In genomic region chr11:117219001-117219400, GRCh38 we compare ENCODE assay signal across 17 cellular contexts. TPM values are rescaled to one million over a fixed set of nuclear protein-coding genes. Genes with fewer than 3 reads are reported as not detected.
DNase-seq lines count a peak whose midpoint lies in the region; ATAC-seq and TF ChIP-seq lines count a peak whose summit lies in the region.
"Had no signal": no experiment of that assay in that cellular context is flagged by ENCODE, and none has a peak within 500 bp of the region (broad histone marks: within the 10 kb centered on the region; RNA-seq: fewer than 3 reads in every experiment).

No MANE protein-coding gene starts in this region.

- H3K4me2 ChIP-seq in hepatocyte, result no peak overlapping the region

- TF ChIP-seq POLR2A in sigmoid colon (IDR thresholded peaks at IDR 0.05) (no peak), vagina (IDR thresholded peaks at IDR 0.05) (no peak)

- H3K27me3 ChIP-seq in heart right ventricle (no peaks in the 10 kb centered on the region), hepatocyte (no peaks in the 10 kb centered on the region), sigmoid colon (no peaks in the 10 kb centered on the region), vagina (no peaks in the 10 kb centered on the region)

- peak in 1 of 2 donors; percentile 15 for DNase-seq in heart right ventricle
- DNase-seq in Right ventricle myocardium superior, result no peak
- DNase-seq in hepatocyte (ENCODE audit: low spot score), result peak; percentile 1
- peak; percentile 63 for DNase-seq in sigmoid colon
- no peak for DNase-seq in vagina (ENCODE audit: extremely low spot score in 2 of 2)
- no peak for DNase-seq in superior temporal gyrus (ENCODE audit: extremely low spot score)
- DNase-seq: amniotic stem cell; foreskin fibroblast; H9; NCI-H1436; PC-3; stimulated activated CD4-positive, alpha-beta T cell treated with anti-CD3 and anti-CD28 coated beads, Interleukin-4, amount 100 ng/mL, for 4 hours; stimulated activated naive CD4-positive, alpha-beta T cell; SW 1271 had no signal

- H2AFZ ChIP-seq in hepatocyte, result no peak overlapping the region

- TF ChIP-seq EP300 in sigmoid colon (IDR thresholded peaks at IDR 0.05), result no peak

- TF ChIP-seq CTCF in heart right ventricle (IDR thresholded peaks at IDR 0.05) (no peak), hepatocyte (IDR thresholded peaks at IDR 0.05; ENCODE audit: poor library complexity) (no peak), sigmoid colon (IDR thresholded peaks at IDR 0.05) (no peak), vagina (IDR thresholded peaks at IDR 0.05) (no peak)

- H3K9me3 ChIP-seq in heart right ventricle (no peaks in the 10 kb centered on the region), hepatocyte (ENCODE audit: low read depth) (no peaks in the 10 kb centered on the region), sigmoid colon (no peaks in the 10 kb centered on the region), vagina (no peaks in the 10 kb centered on the region)

- no peak for ATAC-seq in heart right ventricle
- no peak for ATAC-seq in Right ventricle myocardium superior (ENCODE audit: poor library complexity)
- ATAC-seq in HG03565 (IDR thresholded peaks at IDR 0.05; ENCODE audit: unreplicated experiment), result no peak
- ATAC-seq in GM21390 (IDR thresholded peaks at IDR 0.05; ENCODE audit: unreplicated experiment), result no peak
- ATAC-seq: PC-3 had no signal

- no peak overlapping the region for H3K4me3 ChIP-seq in heart right ventricle
- no peak overlapping the region for H3K4me3 ChIP-seq in hepatocyte
- H3K4me3 ChIP-seq in sigmoid colon, result no peak overlapping the region
- no peak overlapping the region for H3K4me3 ChIP-seq in vagina

- H3K36me3 ChIP-seq in heart right ventricle (peaks cover 0 to 100% (median 49%) of the 10 kb centered on the region in 9 donors), hepatocyte (replicated peaks; ENCODE audit: insufficient read depth, low read depth) (no peaks in the 10 kb centered on the region), sigmoid colon (peaks cover 0 to 29% (median 11%) of the 10 kb centered on the region in 4 donors), vagina (peaks cover 0 to 46% of the 10 kb centered on the region in 2 donors)

- no peaks in the 10 kb centered on the region for H4K20me1 ChIP-seq in hepatocyte (ENCODE audit: insufficient read depth, poor library complexity, severe bottlenecking)

- WGBS in heart right ventricle, 2 donors, result 80 to 87% methylated on average over 9 of the region's 9 CpGs
- WGBS in hepatocyte (ENCODE audit: low lambda C conversion rate, missing lambda C conversion rate), result 87% methylated on average over 9 of the region's 9 CpGs
- WGBS in sigmoid colon, 2 donors, result 93% methylated on average over 9 of the region's 9 CpGs

- H3K27ac ChIP-seq in heart right ventricle, result peak overlapping the region; percentile 79 to 97 (median 88)
- no peak overlapping the region for H3K27ac ChIP-seq in hepatocyte
- peak overlapping the region; percentile 89 to 95 (median 91) for H3K27ac ChIP-seq in sigmoid colon
- H3K27ac ChIP-seq in vagina, result peak overlapping the region; percentile 81
- H3K27ac ChIP-seq: HL-60 had no signal

- intact Hi-C loops in heart right ventricle (cut with DNase I), result loop anchor here in 2 of 10 donors (5.0 kb wide), 2 partner anchors 42 to 427 kb away; partner anchors contain the start of genes APOA5 (in 1 of the 2) and SIDT2 (in 1 of the 2)
- intact Hi-C loops in Right ventricle myocardium superior (cut with DNase I), result loop anchor here (2.0 kb wide), 1 partner anchor 20 kb away; the partner anchor contains the start of gene TAGLN
- intact Hi-C loops in sigmoid colon (cut with DNase I), result no loop called here
- intact Hi-C loops in vagina (cut with DNase I), result loop anchor here (2.0 kb wide), 1 partner anchor 20 kb away; the partner anchor contains the start of gene TAGLN

- no peaks in the 10 kb centered on the region for H3K79me2 ChIP-seq in hepatocyte

- no peaks in the 10 kb centered on the region for H3K9me2 ChIP-seq in hepatocyte (replicated peaks; ENCODE audit: insufficient read depth)

- H3K4me1 ChIP-seq in heart right ventricle (peaks cover 32 to 70% (median 54%) of the 10 kb centered on the region in 9 donors), hepatocyte (ENCODE audit: insufficient read depth) (peaks cover 24% of the 10 kb centered on the region), sigmoid colon (peaks cover 0 to 84% (median 83%) of the 10 kb centered on the region in 4 donors), vagina (peaks cover 51% of the 10 kb centered on the region)

RNA-seq across cellular contexts. Expression of gene PCSK7, which starts 12.9 kb away (rescaled TPM):
- total RNA-seq in heart right ventricle (10 to 100 TPM; 20.5 to 33.6 (median 26.2) TPM), Right ventricle myocardium superior (22.3 TPM), hepatocyte (21.9 and 25.9 TPM in 2 replicates), sigmoid colon (10 to 100 TPM; 22.1 to 55.1 (median 31.1) TPM), vagina (63.8 TPM)
- polyA plus RNA-seq in heart right ventricle (10 to 100 TPM; 29.8 to 47.0 TPM), hepatocyte (33.0 and 33.2 TPM in 2 replicates), sigmoid colon (100 to 1,000 TPM in 1 of 3 donors, 10 to 100 TPM in 2; 18.0 to 116 (median 21.7) TPM)

RNA-seq across cellular contexts. Expression of gene RNF214, which starts 13.5 kb away (rescaled TPM):
- total RNA-seq in heart right ventricle (10 to 100 TPM; 20.3 to 33.5 (median 27.6) TPM), Right ventricle myocardium superior (19.8 TPM), hepatocyte (11.1 and 12.5 TPM in 2 replicates), sigmoid colon (10 to 100 TPM; 11.1 to 23.8 (median 12.8) TPM), vagina (10.8 TPM)
- polyA plus RNA-seq in heart right ventricle (1 to 10 TPM; 7.3 to 7.7 TPM), hepatocyte (26.2 and 27.0 TPM in 2 replicates), sigmoid colon (10 to 100 TPM in 2 of 3 donors, 1 to 10 TPM in 1; 6.2 to 12.0 (median 10.2) TPM)

RNA-seq across cellular contexts. Expression of gene TAGLN, which starts 19.8 kb away (rescaled TPM):
- total RNA-seq in heart right ventricle (100 to 1,000 TPM in 5 of 10 donors, 10 to 100 TPM in 5; 71.7 to 215 (median 99.9) TPM), Right ventricle myocardium superior (91.4 TPM), hepatocyte (126 and 150 TPM in 2 replicates), sigmoid colon (over 10,000 TPM in 3 of 4 donors, 1,000 to 10,000 TPM in 1; 6,854 to 14,048 (median 12,596) TPM), vagina (1,935 TPM)
- polyA plus RNA-seq in heart right ventricle (100 to 1,000 TPM; 319 to 883 TPM), hepatocyte (94.0 and 113 TPM in 2 replicates), sigmoid colon (1,000 to 10,000 TPM in 1 of 3 donors, 100 to 1,000 TPM in 2; 112 to 1,100 (median 337) TPM)

RNA-seq across cellular contexts. Expression of gene SIDT2, which starts 40.5 kb away (rescaled TPM):
- total RNA-seq in heart right ventricle (10 to 100 TPM; 16.2 to 33.6 (median 22.0) TPM), Right ventricle myocardium superior (19.5 TPM), hepatocyte (27.1 and 32.0 TPM in 2 replicates), sigmoid colon (10 to 100 TPM; 20.7 to 50.7 (median 28.5) TPM), vagina (24.8 TPM)
- polyA plus RNA-seq in heart right ventricle (10 to 100 TPM; 13.0 to 28.1 TPM), hepatocyte (16.7 and 19.9 TPM in 2 replicates), sigmoid colon (10 to 100 TPM in 2 of 3 donors, 1 to 10 TPM in 1; 7.6 to 33.1 (median 12.0) TPM)

Comparison
In these comparisons a context has a peak if more than half of its experiments do, and no peak if none do; other contexts are left out.
1. DNase-seq: peak in hepatocyte (single experiment) and sigmoid colon (single experiment); none in Right ventricle myocardium superior (single experiment), vagina (0 of 2) and superior temporal gyrus (single experiment).